ENCODE assay signal across 20 cellular contexts in the genomic region with DNA sequence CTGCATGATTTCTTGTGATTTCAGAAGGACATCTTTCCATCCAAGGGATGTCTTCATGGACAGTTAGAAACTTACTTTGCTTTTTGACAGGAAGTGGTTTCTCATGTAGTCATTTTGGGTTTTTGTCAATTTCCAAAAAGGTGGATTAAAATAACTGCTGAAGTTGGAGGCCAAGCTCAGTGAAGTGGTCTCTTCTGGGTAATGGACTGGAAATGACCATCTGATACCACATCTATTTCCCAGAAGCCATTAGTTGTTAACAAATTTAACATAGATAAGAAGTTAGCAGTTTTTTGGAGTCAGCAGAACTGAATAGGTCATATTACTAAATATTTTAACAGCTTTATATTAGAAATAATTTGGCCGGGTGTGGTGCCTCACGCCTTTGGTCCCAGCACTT.
DNase-seq lines count a peak whose midpoint lies in the region; ATAC-seq and TF ChIP-seq lines count a peak whose summit lies in the region.
"Had no signal": no experiment of that assay in that cellular context is flagged by ENCODE, and none has a peak within 500 bp of the region (broad histone marks: within the 10 kb centered on the region; RNA-seq: fewer than 3 reads in every experiment).

No MANE protein-coding gene starts in this region.

- peak overlapping the region; percentile 86 for H3K4ac ChIP-seq in IMR-90 (ENCODE audit: low read depth, low read length)

- dilution Hi-C loops in IMR-90 (cut with HindIII; ENCODE audit: low sequenced_read_pairs, unreplicated experiment): no loop called here

- H2AFZ ChIP-seq in IMR-90 (replicated peaks; ENCODE audit: low read length, poor library complexity): no peak overlapping the region
- H2AFZ ChIP-seq: PC-9 had no signal

- H3K4me2 ChIP-seq in IMR-90 (ENCODE audit: low read depth, low read length): peak overlapping the region; percentile 49; the same call in 1 of the 2 replicates
- H3K4me2 ChIP-seq: PC-9 had no signal

- H3K4me3 Mint-ChIP-seq in osteocyte (ENCODE audit: unreplicated experiment): no peak overlapping the region
- H3K4me3 Mint-ChIP-seq in mesothelial cell of epicardium: no peak overlapping the region
- H3K4me3 Mint-ChIP-seq: CD8-positive, alpha-beta T cell; T-helper 17 cell had no signal

- WGBS in IMR-90 (ENCODE audit: extremely low coverage in 2 of 2, insufficient read length in 1 of 2), 2 experiments: no CpG with 5 or more reads among the region's 2 CpGs

- H2BK15ac ChIP-seq in IMR-90 (ENCODE audit: low read depth, low read length): peak overlapping the region; percentile 79; the same call in 2 of the 3 replicates

- CTCF ChIA-PET in IMR-90 (lab: Yijun Ruan, JAX): interaction anchor here (1.1 kb wide), 1 partner anchor 27 kb away, joined by 3 read pairs; no protein-coding TSS in a partner anchor

- H3K36me3 ChIP-seq in IMR-90 (ENCODE audit: control insufficient read depth, insufficient read depth, low read length) (no peaks in the 10 kb centered on the region), SK-N-MC (ENCODE audit: insufficient read depth, low read length) (no peaks in the 10 kb centered on the region)
- H3K36me3 ChIP-seq: BE2C had no signal

- H3K14ac ChIP-seq in IMR-90 (replicated peaks; ENCODE audit: low read depth, low read length): peak overlapping the region; percentile 61; the same call in 1 of the 2 replicates

- peak overlapping the region; percentile 98 for H2BK5ac ChIP-seq in IMR-90 (ENCODE audit: low read depth, low read length, poor library complexity, severe bottlenecking)

- H3K9me1 ChIP-seq in IMR-90 (ENCODE audit: insufficient read depth, low read length): peaks cover 8% of the 10 kb centered on the region

- H3K9ac ChIP-seq in IMR-90 (ENCODE audit: low read depth, low read length) (no peak overlapping the region; the same call in 1 of the 2 replicates), SK-N-MC (ENCODE audit: insufficient read length) (no peak overlapping the region)

- H4K20me1 ChIP-seq in IMR-90 (ENCODE audit: insufficient read depth, low read length): no peaks in the 10 kb centered on the region

- H3K23ac ChIP-seq in IMR-90 (ENCODE audit: low read depth, low read length): peak overlapping the region; percentile 74; the same call in 1 of the 2 replicates

- ATAC-seq in IMR-90 (ENCODE audit: low read depth): no peak
- no peak for ATAC-seq in HG03432 (IDR thresholded peaks at IDR 0.05; ENCODE audit: unreplicated experiment)
- no peak for ATAC-seq in GM21515 (IDR thresholded peaks at IDR 0.05; ENCODE audit: unreplicated experiment)
- ATAC-seq: CD8-positive, alpha-beta T cell; Right ventricle myocardium inferior; T-helper 17 cell had no signal

- H3K4me1 Mint-ChIP-seq in osteocyte (ENCODE audit: unreplicated experiment) (peaks cover 40% of the 10 kb centered on the region), mesothelial cell of epicardium (peaks cover 25% of the 10 kb centered on the region)
- H3K4me1 Mint-ChIP-seq: T-helper 17 cell had no signal

- no peak for TF ChIP-seq CTCF in IMR-90 (conservative IDR thresholded peaks at IDR 0.05; ENCODE audit: low read depth, low read length)
- no peak for TF ChIP-seq CTCF in osteocyte (IDR thresholded peaks at IDR 0.05)
- no peak for TF ChIP-seq CTCF in mesothelial cell of epicardium (IDR thresholded peaks at IDR 0.05; ENCODE audit: unreplicated experiment)

- peak; percentile 43 for DNase-seq in ELR (ENCODE audit: low read depth)
- no peak for DNase-seq in IMR-90
- no peak for DNase-seq in SK-N-MC (ENCODE audit: low read depth, low spot score)
- DNase-seq in osteocyte (ENCODE audit: extremely low spot score, unreplicated experiment): no peak
- no peak for DNase-seq in mesothelial cell of epicardium (ENCODE audit: low spot score in 2 of 2, unreplicated experiment in 2 of 2)
- DNase-seq in DMS 273 (lab: John Stamatoyannopoulos, UW; ENCODE audit: unreplicated experiment): no peak
- DNase-seq: BE2C; CD8-positive, alpha-beta T cell; DMS79 treated with DMSO at 0.1 percent for 48 hours; GDM1; NCI-H1048; NCI-H1436 treated with DMSO at 0.1 percent for 48 hours; NCI-H2029 treated with DMSO at 0.1 percent for 48 hours; NCI-H510A; NCI-H82; PC-9; T-helper 17 cell had no signal

- H3K27ac ChIP-seq in IMR-90 (ENCODE audit: insufficient read depth, low read length) (peak overlapping the region; percentile 85), SK-N-MC (peak overlapping the region; percentile 78; the same call in 1 of the 2 replicates)
- H3K27ac ChIP-seq: PC-9 had no signal

- no peaks in the 10 kb centered on the region for H3K27me3 Mint-ChIP-seq in osteocyte (ENCODE audit: unreplicated experiment)
- no peaks in the 10 kb centered on the region for H3K27me3 Mint-ChIP-seq in mesothelial cell of epicardium (ENCODE audit: low read depth)
- H3K27me3 Mint-ChIP-seq: T-helper 17 cell had no signal

- intact Hi-C loops in IMR-90 (cut with micrococcal nuclease): loop anchor here (5.0 kb wide), 2 partner anchors 95 to 110 kb away; no protein-coding TSS in a partner anchor

- H3K4me1 ChIP-seq in IMR-90 (ENCODE audit: control insufficient read depth, insufficient read depth, low read length): peaks cover 22% of the 10 kb centered on the region
- H3K4me1 ChIP-seq: BE2C had no signal

- H3K18ac ChIP-seq in IMR-90 (ENCODE audit: low read depth, low read length): peak overlapping the region; percentile 80

- no TSS peak for BruUV-seq in IMR-90 (replicated peaks; lab: Mats Ljungman, UMichigan)

- no peaks in the 10 kb centered on the region for H3K9me3 Mint-ChIP-seq in osteocyte (ENCODE audit: unreplicated experiment)
- H3K9me3 Mint-ChIP-seq in mesothelial cell of epicardium: no peaks in the 10 kb centered on the region
- H3K9me3 Mint-ChIP-seq: CD8-positive, alpha-beta T cell had no signal

- peaks cover 0 to 22% of the 10 kb centered on the region in 2 experiments; a peak in 2 of 4 replicates for H3K79me1 ChIP-seq in IMR-90 (ENCODE audit: low read depth in 1 of 2, low read length in 2 of 2)

- H3K27ac Mint-ChIP-seq in osteocyte (ENCODE audit: unreplicated experiment): peak overlapping the region; percentile 74
- no peak overlapping the region for H3K27ac Mint-ChIP-seq in mesothelial cell of epicardium
- H3K27ac Mint-ChIP-seq: CD8-positive, alpha-beta T cell; T-helper 17 cell had no signal

- no peak for TF ChIP-seq RAD21 in IMR-90 (IDR thresholded peaks at IDR 0.05; ENCODE audit: low read length)

- in situ Hi-C loops in IMR-90 (cut with MboI; ENCODE audit: low sequenced_read_pairs): no loop called here

- H3K36me3 Mint-ChIP-seq in osteocyte (ENCODE audit: unreplicated experiment) (no peaks in the 10 kb centered on the region), mesothelial cell of epicardium (no peaks in the 10 kb centered on the region)
- H3K36me3 Mint-ChIP-seq: CD8-positive, alpha-beta T cell had no signal

- H3K9me3 ChIP-seq in IMR-90 (ENCODE audit: control insufficient read depth, insufficient read depth, low read length) (no peaks in the 10 kb centered on the region), SK-N-MC (ENCODE audit: low read depth, low read length) (no peaks in the 10 kb centered on the region)
- H3K9me3 ChIP-seq: BE2C had no signal

- TF ChIP-seq POLR2A in IMR-90 (IDR thresholded peaks at IDR 0.05; ENCODE audit: low read depth, low read length): no peak

- peak overlapping the region; percentile 81 for H4K91ac ChIP-seq in IMR-90 (ENCODE audit: insufficient read depth, low read depth, low read length)

- POLR2A ChIA-PET in IMR-90 (lab: Charles Lee; ENCODE audit: unreplicated experiment): no interaction called here

- peak overlapping the region; percentile 95 for H2BK120ac ChIP-seq in IMR-90 (ENCODE audit: low read depth, low read length)

- H3K27me3 ChIP-seq in IMR-90 (ENCODE audit: control insufficient read depth, insufficient read depth, low read length): no peaks in the 10 kb centered on the region
- H3K27me3 ChIP-seq: BE2C had no signal

- H2AK9ac ChIP-seq in IMR-90 (replicated peaks; ENCODE audit: low read depth, low read length, poor library complexity): no peak overlapping the region

- H4K5ac ChIP-seq in IMR-90 (ENCODE audit: low read depth, low read length): peak overlapping the region; percentile 57; the same call in 1 of the 2 replicates

- peak overlapping the region; percentile 18 to 38; a peak in 3 of 4 replicates for H4K8ac ChIP-seq in IMR-90 (ENCODE audit: low read depth in 2 of 2, low read length in 2 of 2)

- H3K4me3 ChIP-seq in IMR-90 (ENCODE audit: insufficient read depth, low read depth, low read length) (no peak overlapping the region), SK-N-MC (no peak overlapping the region)
- H3K4me3 ChIP-seq: PC-9 had no signal

- H2BK20ac ChIP-seq in IMR-90 (ENCODE audit: low read depth, low read length): peak overlapping the region; percentile 94

- peak overlapping the region; percentile 95 for H2AK5ac ChIP-seq in IMR-90 (ENCODE audit: low read depth, low read length)

- H3K56ac ChIP-seq in IMR-90 (ENCODE audit: extremely low read depth, insufficient read depth, low read length): no peak overlapping the region

TF ChIP-seq in IMR-90, 13 proteins besides CTCF, POLR2A, EP300 and RAD21:
- TF ChIP-seq MXI1 (IDR thresholded peaks at IDR 0.05; ENCODE audit: borderline replicate concordance, low read depth, low read length) (no peak), CEBPB (IDR thresholded peaks at IDR 0.05; ENCODE audit: low read depth, low read length) (no peak), SMC3 (IDR thresholded peaks at IDR 0.05; ENCODE audit: low read depth, low read length) (no peak), CHD1 (IDR thresholded peaks at IDR 0.05; ENCODE audit: low read depth, low read length) (no peak), RCOR1 (IDR thresholded peaks at IDR 0.05; ENCODE audit: insufficient replicate concordance, low read length) (no peak), NFE2L2 (IDR thresholded peaks at IDR 0.05; ENCODE audit: low read depth, low read length) (no peak), FOS (IDR thresholded peaks at IDR 0.05; ENCODE audit: low read depth, low read length) (no peak), MAFK (IDR thresholded peaks at IDR 0.05; ENCODE audit: low read depth, low read length) (no peak), MAZ (IDR thresholded peaks at IDR 0.05; ENCODE audit: borderline replicate concordance, low read depth, low read length) (no peak), BHLHE40 (IDR thresholded peaks at IDR 0.05; ENCODE audit: low read depth, low read length) (no peak), RFX5 (IDR thresholded peaks at IDR 0.05; ENCODE audit: low read depth, low read length) (no peak)
- TF ChIP-seq, protein P1, sequence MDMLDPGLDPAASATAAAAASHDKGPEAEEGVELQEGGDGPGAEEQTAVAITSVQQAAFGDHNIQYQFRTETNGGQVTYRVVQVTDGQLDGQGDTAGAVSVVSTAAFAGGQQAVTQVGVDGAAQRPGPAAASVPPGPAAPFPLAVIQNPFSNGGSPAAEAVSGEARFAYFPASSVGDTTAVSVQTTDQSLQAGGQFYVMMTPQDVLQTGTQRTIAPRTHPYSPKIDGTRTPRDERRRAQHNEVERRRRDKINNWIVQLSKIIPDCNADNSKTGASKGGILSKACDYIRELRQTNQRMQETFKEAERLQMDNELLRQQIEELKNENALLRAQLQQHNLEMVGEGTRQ (IDR thresholded peaks at IDR 0.05; ENCODE audit: low read depth, low read length): no peak
